25 cellular contexts compared by ENCODE assay signal in the genomic region with DNA sequence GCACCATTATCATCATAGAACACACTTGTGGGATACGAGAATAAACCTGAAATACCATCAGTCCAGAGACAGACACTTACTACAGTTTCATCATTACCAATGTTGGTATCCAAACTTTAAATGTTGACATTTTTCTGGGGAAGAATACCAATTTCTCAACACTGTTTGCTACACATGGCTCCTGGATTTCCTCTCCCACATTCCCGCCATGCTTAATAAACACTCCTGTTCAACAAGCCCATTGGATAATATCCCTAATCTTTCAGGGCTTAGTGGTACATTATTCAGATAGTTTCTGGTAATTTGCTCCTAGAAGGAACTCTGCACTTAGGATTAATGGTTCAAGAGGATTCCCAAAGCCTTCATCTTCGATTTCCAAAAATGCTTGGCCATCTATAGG. TPM values are rescaled to one million over a fixed set of nuclear protein-coding genes. Genes with fewer than 3 reads are reported as not detected.
"Had no signal": no experiment of that assay in that cellular context is flagged by ENCODE, and none has a peak within 500 bp of the region (broad histone marks: within the 10 kb centered on the region; RNA-seq: fewer than 3 reads in every experiment).

No MANE protein-coding gene starts in this region.

- H3K9me3 ChIP-seq: mucosa of descending colon, ovary, right atrium auricular region, right lobe of liver, suprapubic skin, thoracic aorta, tibial artery, upper lobe of right lung had no signal

- H3K4me3 Mint-ChIP-seq: mesothelial cell of epicardium; naive thymus-derived CD4-positive, alpha-beta T cell; natural killer cell treated with Interleukin-12 subunit alpha and Interleukin-12 subunit beta and Interleukin-15 and Interleukin-18, amount 100 ng/mL, for 72 hours; stimulated activated effector memory CD8-positive, alpha-beta T cell treated with anti-CD3 and anti-CD28 coated beads, Interleukin-12 subunit alpha, Interleukin-12 subunit beta, amount 100 ng/mL, for 72 hours; stimulated activated naive CD8-positive, alpha-beta T cell treated with anti-CD3 and anti-CD28 coated beads, Interleukin-15, Interleukin-2, amounts not matched to agents 100 ng/mL and 50 ng/mL, for 24 hours had no signal

- H3K27ac Mint-ChIP-seq: mesothelial cell of epicardium; naive thymus-derived CD4-positive, alpha-beta T cell; natural killer cell treated with Interleukin-12 subunit alpha and Interleukin-12 subunit beta and Interleukin-15 and Interleukin-18, amount 100 ng/mL, for 72 hours; progenitor cell of endocrine pancreas; stimulated activated effector memory CD8-positive, alpha-beta T cell treated with anti-CD3 and anti-CD28 coated beads, Interleukin-12 subunit alpha, Interleukin-12 subunit beta, amount 100 ng/mL, for 72 hours; stimulated activated naive CD8-positive, alpha-beta T cell treated with anti-CD3 and anti-CD28 coated beads, Interleukin-15, Interleukin-2, amounts not matched to agents 100 ng/mL and 50 ng/mL, for 24 hours had no signal

- H3K4me3 ChIP-seq: left ventricle myocardium inferior, lung, mucosa of descending colon, ovary, right atrium auricular region, right lobe of liver, skin epidermis, spleen, suprapubic skin, thoracic aorta, tibial artery, upper lobe of right lung had no signal

- H3K36me3 ChIP-seq: left ventricle myocardium inferior, ovary, right atrium auricular region, right lobe of liver, spleen, suprapubic skin, thoracic aorta, tibial artery, upper lobe of right lung had no signal

- H3K27ac ChIP-seq: left ventricle myocardium inferior, ovary, right atrium auricular region, right lobe of liver, skin epidermis, spleen, suprapubic skin, thoracic aorta, tibial artery, upper lobe of right lung had no signal

- H3K4me1 ChIP-seq: left ventricle myocardium inferior, right atrium auricular region, right lobe of liver, suprapubic skin, tibial artery, upper lobe of right lung had no signal

- H3K4me1 Mint-ChIP-seq: stimulated activated effector memory CD8-positive, alpha-beta T cell treated with anti-CD3 and anti-CD28 coated beads, Interleukin-12 subunit alpha, Interleukin-12 subunit beta, amount 100 ng/mL, for 72 hours had no signal

- H3K36me3 Mint-ChIP-seq: mesothelial cell of epicardium; stimulated activated effector memory CD8-positive, alpha-beta T cell treated with anti-CD3 and anti-CD28 coated beads, Interleukin-12 subunit alpha, Interleukin-12 subunit beta, amount 100 ng/mL, for 72 hours had no signal

- H3K27me3 ChIP-seq: ovary, right atrium auricular region, right lobe of liver had no signal

- ATAC-seq: mucosa of descending colon; naive thymus-derived CD4-positive, alpha-beta T cell; natural killer cell treated with Interleukin-12 subunit alpha and Interleukin-12 subunit beta and Interleukin-15 and Interleukin-18, amount 100 ng/mL, for 72 hours; right lobe of liver; stimulated activated effector memory CD8-positive, alpha-beta T cell treated with anti-CD3 and anti-CD28 coated beads, Interleukin-12 subunit alpha, Interleukin-12 subunit beta, amount 100 ng/mL, for 72 hours; upper lobe of right lung had no signal

- DNase-seq: hypothalamus; islet precursor cell; left ventricle myocardium inferior; mesendoderm; mucosa of descending colon; naive thymus-derived CD4-positive, alpha-beta T cell; ovary; spleen; stimulated activated CD4-positive, alpha-beta T cell treated with anti-CD3 and anti-CD28 coated beads, Interleukin-4, amount 100 ng/mL, for 24 hours; stimulated activated naive CD4-positive, alpha-beta T cell; tibial artery; upper lobe of right lung had no signal

RNA-seq across cellular contexts. Expression of a gene that starts 48.2 kb away (rescaled TPM):
- total RNA-seq: myocyte, progenitor cell of endocrine pancreas had no signal
- polyA plus RNA-seq: naive thymus-derived CD4-positive, alpha-beta T cell; neural cell had no signal
